Comparison of ENCODE assay signal across 8 cellular contexts in the genomic region with DNA sequence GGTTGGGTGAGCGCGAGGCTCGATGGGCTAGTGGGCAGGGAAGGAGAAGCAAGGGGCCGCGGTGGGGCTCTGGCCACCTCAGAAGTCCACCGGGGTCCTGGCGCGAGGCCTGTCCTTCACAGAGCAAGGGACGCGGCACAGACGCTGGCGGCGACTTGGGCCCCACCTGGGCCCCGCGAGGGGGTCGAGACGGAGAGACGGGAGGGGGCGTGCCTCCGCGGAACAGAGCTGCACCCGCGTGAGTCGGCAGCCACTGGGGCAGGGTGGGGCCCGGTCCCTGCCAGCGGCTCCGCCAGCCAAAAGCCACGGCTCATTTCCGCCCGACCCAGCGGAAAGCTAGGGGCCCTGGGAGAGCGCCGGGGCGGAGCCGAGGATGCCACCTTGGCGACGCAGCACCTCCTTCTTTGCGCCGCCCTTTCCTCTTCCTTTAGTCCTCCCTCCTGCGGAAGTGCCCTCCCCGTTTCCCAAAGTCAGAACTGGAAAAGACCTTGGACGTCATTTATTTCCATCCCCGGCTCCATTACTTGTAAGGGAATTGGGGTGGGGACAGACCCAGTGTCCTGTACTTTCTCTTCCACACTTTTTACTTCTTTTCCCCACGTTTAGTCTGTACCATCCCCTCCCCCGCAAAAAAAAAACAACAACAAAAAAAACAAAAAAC. TPM values are rescaled to one million over a fixed set of nuclear protein-coding genes. Genes with fewer than 3 reads are reported as not detected.
DNase-seq lines count a peak whose midpoint lies in the region; FAIRE-seq and TF ChIP-seq lines count a peak whose summit lies in the region.

A gene (minus strand): TSS at position 307 of the 661 bp plus-strand sequence. CDS start 1,063 bp downstream, outside the sequence.

- CTCF ChIA-PET in HEK293T (lab: Yijun Ruan, JAX) = interaction anchor here (0.7 kb wide), 1 partner anchor 153 kb away, joined by 3 read pairs; no protein-coding TSS in a partner anchor

- H3K27ac ChIP-seq in neutrophil = peak within 1 kb of the TSS; percentile 88

- peaks cover 16% of the 10 kb centered on the region for H3K36me3 ChIP-seq in neutrophil

- peak; percentile 78 for TF ChIP-seq POLR2A in NB4 (IDR thresholded peaks at IDR 0.05; ENCODE audit: extremely low read depth, insufficient read length)

- DNase-seq in GM03348 (ENCODE audit: low spot score) (peak; percentile 99), HEK293T (ENCODE audit: extremely low spot score) (peak; percentile 95), NB4 (ENCODE audit: low read depth) (peak; percentile 96), SK-N-DZ (ENCODE audit: low spot score) (peak; percentile 93), frontal cortex (ENCODE audit: low spot score in 2 of 2) (peak; percentile 85 to 95)
- peak; percentile 92 for DNase-seq in activated naive CD4-positive, alpha-beta T cell treated with Interleukin-2 at 50 U/mL for 16 hours

- POLR2A ChIA-PET in HEK293T (lab: Yijun Ruan, JAX) = interaction anchor here (0.6 to 2.9 kb wide), 35 partner anchors 9 to 424 kb away, joined by 3 to 26 read pairs (median 4); a partner anchor contains a TSS

- no peaks in the 10 kb centered on the region for H3K9me3 ChIP-seq in neutrophil

- H3K4me1 ChIP-seq in neutrophil (ENCODE audit: control insufficient read depth in 1 of 2, insufficient read depth in 1 of 2, low read depth in 1 of 2, low read length in 1 of 2) = peaks cover 18 to 23% of the 10 kb centered on the region in 2 experiments

- no peaks in the 10 kb centered on the region for H3K27me3 ChIP-seq in neutrophil

- H3K4me3 ChIP-seq in NB4 (ENCODE audit: low read depth, low read length) (peak within 1 kb of the TSS; percentile 77), neutrophil (ENCODE audit: low read depth in 1 of 2, low read length in 1 of 2) (peak within 1 kb of the TSS; percentile 74 to 84)

- TF ChIP-seq CTCF in NB4 (IDR thresholded peaks at IDR 0.05; ENCODE audit: low read depth, low read length) = no peak
- no peak for TF ChIP-seq CTCF in neutrophil (IDR thresholded peaks at IDR 0.05)
- no peak for TF ChIP-seq CTCF in subcutaneous adipose tissue (IDR thresholded peaks at IDR 0.05; ENCODE audit: low read depth)

- no peak for FAIRE-seq in frontal cortex (lab: Jason Lieb, UNC)

TF ChIP-seq in HEK293T, 16 proteins besides CTCF, POLR2A, EP300 and RAD21:
- TF ChIP-seq L3MBTL2 (conservative IDR thresholded peaks at IDR 0.05) (no peak), FOXA1 (IDR thresholded peaks at IDR 0.05) (no peak), CTBP1 (IDR thresholded peaks at IDR 0.05; ENCODE audit: borderline replicate concordance) (no peak), ELF4 (IDR thresholded peaks at IDR 0.05) (peak; percentile 42; the same call in 1 of the 2 replicates)
- TF ChIP-seq, protein P1, sequence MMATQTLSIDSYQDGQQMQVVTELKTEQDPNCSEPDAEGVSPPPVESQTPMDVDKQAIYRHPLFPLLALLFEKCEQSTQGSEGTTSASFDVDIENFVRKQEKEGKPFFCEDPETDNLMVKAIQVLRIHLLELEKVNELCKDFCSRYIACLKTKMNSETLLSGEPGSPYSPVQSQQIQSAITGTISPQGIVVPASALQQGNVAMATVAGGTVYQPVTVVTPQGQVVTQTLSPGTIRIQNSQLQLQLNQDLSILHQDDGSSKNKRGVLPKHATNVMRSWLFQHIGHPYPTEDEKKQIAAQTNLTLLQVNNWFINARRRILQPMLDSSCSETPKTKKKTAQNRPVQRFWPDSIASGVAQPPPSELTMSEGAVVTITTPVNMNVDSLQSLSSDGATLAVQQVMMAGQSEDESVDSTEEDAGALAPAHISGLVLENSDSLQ (IDR thresholded peaks at IDR 0.05) = no peak; the same call in 1 of the 2 replicates
TF ChIP-seq in HEK293T: peak in this region for 1.

RNA-seq across cellular contexts. Expression of the gene that starts here (rescaled TPM):
- polyA plus RNA-seq in SK-N-DZ (2014; cell fraction: cytosol; rRNA removed) = 22.3 and 29.6 TPM in 2 replicates
- 75.4 and 85.6 TPM in 2 replicates for polyA plus RNA-seq in SK-N-DZ (2014; cell fraction: nucleus; rRNA removed)
- total RNA-seq in frontal cortex = 12.6 TPM
- total RNA-seq in subcutaneous adipose tissue = 10 to 100 TPM in 3 of 4 donors, 1 to 10 TPM in 1; 7.2 to 25.6 (median 14.5) TPM

Comparison
In these comparisons a context has a peak if more than half of its experiments do, and no peak if none do; other contexts are left out.
1. Peak in every context shown above with its lines: DNase-seq, H3K4me3 ChIP-seq and H3K27ac ChIP-seq.